In genomic region chr5:178113141-178113787, GRCh38 we compare ENCODE assay signal across 8 cellular contexts. TPM values are rescaled to one million over a fixed set of nuclear protein-coding genes. Genes with fewer than 3 reads are reported as not detected.
A peak's percentile ranks its signal among the peaks of the same experiment; 100 is the strongest.
DNase-seq lines count a peak whose midpoint lies in the region; ATAC-seq and TF ChIP-seq lines count a peak whose summit lies in the region.

N4BP3 (plus strand) TSS chr5:178113532; CDS start chr5:178119584, 6,052 bp downstream.

- peaks cover 36 to 93% (median 45%) of the 10 kb centered on the region in 3 donors for H3K4me1 ChIP-seq in esophagus squamous epithelium

- WGBS in esophagus squamous epithelium, 2 donors, result 0% methylated on average over 1 to 11 of the region's 96 CpGs

- peak within 1 kb of the TSS; percentile 79 for H3K4me3 Mint-ChIP-seq in osteocyte (ENCODE audit: unreplicated experiment)
- peak within 1 kb of the TSS; percentile 92 for H3K4me3 Mint-ChIP-seq in type B pancreatic cell

- H3K36me3 ChIP-seq in esophagus squamous epithelium, result no peaks in the 10 kb centered on the region

- DNase-seq in NCI-H82 (lab: John Stamatoyannopoulos, UW) (peak; percentile 84), activated T-cell treated with anti-CD3 and anti-CD28 coated beads for 48 hours (ENCODE audit: low read depth) (peak; percentile 84), esophagus squamous epithelium (lab: John Stamatoyannopoulos, UW) (no peak), osteocyte (ENCODE audit: extremely low spot score, unreplicated experiment) (no peak), type B pancreatic cell (ENCODE audit: extremely low spot score, unreplicated experiment) (peak; percentile 87)

- no peaks in the 10 kb centered on the region for H3K9me3 ChIP-seq in esophagus squamous epithelium

- H3K9me3 Mint-ChIP-seq in osteocyte (ENCODE audit: unreplicated experiment) (no peaks in the 10 kb centered on the region), type B pancreatic cell (no peaks in the 10 kb centered on the region)

- H3K36me3 Mint-ChIP-seq in osteocyte (ENCODE audit: unreplicated experiment) (no peaks in the 10 kb centered on the region), type B pancreatic cell (no peaks in the 10 kb centered on the region)

- peak; percentile 61 for TF ChIP-seq CTCF in 22Rv1 (IDR thresholded peaks at IDR 0.05)
- TF ChIP-seq CTCF in esophagus squamous epithelium (IDR thresholded peaks at IDR 0.05), result peak in 3 of 6 experiments; percentile 11 to 25 (median 17)
- TF ChIP-seq CTCF in osteocyte (IDR thresholded peaks at IDR 0.05), result no peak
- peak; percentile 21 for TF ChIP-seq CTCF in type B pancreatic cell (conservative IDR thresholded peaks at IDR 0.05)

- peak; percentile 33 for ATAC-seq in GM18499 (IDR thresholded peaks at IDR 0.05; ENCODE audit: insufficient read depth, unreplicated experiment)
- ATAC-seq in HG02973 (IDR thresholded peaks at IDR 0.05; ENCODE audit: unreplicated experiment), result peak; percentile 54

- peaks cover 0 to 65% (median 3%) of the 10 kb centered on the region in 4 donors for H3K27me3 ChIP-seq in esophagus squamous epithelium

- peak in 2 of 4 donors; percentile 42 to 51 for TF ChIP-seq POLR2A in esophagus squamous epithelium (IDR thresholded peaks at IDR 0.05)

- H3K4me1 Mint-ChIP-seq in osteocyte (ENCODE audit: unreplicated experiment), result peaks cover 28% of the 10 kb centered on the region
- H3K4me1 Mint-ChIP-seq in type B pancreatic cell (ENCODE audit: unreplicated experiment), result peaks cover 22% of the 10 kb centered on the region

- H3K27ac Mint-ChIP-seq in osteocyte (ENCODE audit: unreplicated experiment) (no peak within 1 kb of the TSS), type B pancreatic cell (peak within 1 kb of the TSS; percentile 89)

- H3K4me3 ChIP-seq in esophagus squamous epithelium, result peak within 1 kb of the TSS; percentile 54 to 78 (median 67)

- intact Hi-C loops in esophagus squamous epithelium (cut with DNase I), result no loop called here

- H3K27ac ChIP-seq in 22Rv1, result peak within 1 kb of the TSS; percentile 37
- peak within 1 kb of the TSS; percentile 86 to 94 (median 86) for H3K27ac ChIP-seq in esophagus squamous epithelium

- H3K27me3 Mint-ChIP-seq in osteocyte (ENCODE audit: unreplicated experiment) (peaks cover 3% of the 10 kb centered on the region), type B pancreatic cell (peaks cover 17% of the 10 kb centered on the region)

RNA-seq across cellular contexts. Expression of gene N4BP3, which starts in this region (rescaled TPM):
- total RNA-seq in esophagus squamous epithelium (10 to 100 TPM; 14.0 to 32.6 (median 16.1) TPM), osteocyte (0.55 and 0.64 TPM in 2 replicates), type B pancreatic cell (ENCODE audit: low replicate concordance) (6.6 and 11.2 TPM in 2 replicates)

Comparison
In these comparisons a context has a peak if more than half of its experiments do, and no peak if none do; other contexts are left out.
1. DNase-seq: peak in NCI-H82 (single experiment), activated T-cell treated with anti-CD3 and anti-CD28 coated beads for 48 hours (single experiment) and type B pancreatic cell (single experiment); none in esophagus squamous epithelium (single experiment) and osteocyte (single experiment).